In the genomic region with DNA sequence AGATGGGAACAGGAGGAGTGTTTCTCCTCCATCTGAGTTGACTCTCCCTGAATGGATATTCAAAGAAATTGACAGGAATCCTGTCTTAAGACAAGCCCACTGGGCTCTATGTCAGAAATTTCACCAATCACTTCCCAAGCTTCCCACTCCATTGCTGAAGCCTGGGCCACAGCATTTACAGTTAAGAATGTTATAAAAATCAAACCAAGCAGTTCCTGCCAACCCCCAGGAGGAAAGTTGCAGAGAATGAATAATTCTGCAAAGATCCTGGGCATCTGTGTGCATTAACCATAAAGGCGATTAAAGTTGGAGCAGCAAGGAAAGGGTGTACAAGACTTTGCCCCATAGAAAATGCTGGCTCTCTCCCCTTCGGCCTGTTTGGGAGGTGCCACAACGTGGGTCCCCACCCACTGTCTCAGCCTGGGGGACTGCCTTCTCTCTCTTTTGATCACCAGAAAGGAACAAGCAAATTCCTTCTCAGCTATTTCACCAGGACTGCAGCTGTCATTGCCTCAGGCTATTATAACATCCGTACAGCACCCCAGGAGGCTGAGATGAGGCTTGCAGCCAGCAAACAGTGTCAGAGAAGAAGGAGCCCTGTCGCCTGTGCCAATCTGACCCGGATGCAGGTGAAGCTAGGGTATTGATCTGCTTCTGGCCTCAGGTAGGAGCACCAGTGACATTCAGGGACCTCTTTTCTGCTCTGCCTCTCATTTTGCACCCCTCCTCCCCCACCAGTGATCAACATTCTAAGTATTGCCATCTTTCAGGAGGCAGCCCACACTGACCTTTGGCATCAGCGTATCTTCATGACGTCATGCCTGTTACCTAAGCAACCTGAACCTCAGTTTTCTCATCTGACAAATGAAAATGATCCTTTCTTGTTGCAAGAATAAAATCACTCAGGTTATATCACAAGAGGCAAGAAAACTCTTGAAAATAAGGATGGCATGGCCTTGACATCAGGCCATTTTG, we compare ENCODE assay signal across 9 cellular contexts.
DNase-seq lines count a peak whose midpoint lies in the region; ATAC-seq and TF ChIP-seq lines count a peak whose summit lies in the region.
"Had no signal": no experiment of that assay in that cellular context is flagged by ENCODE, and none has a peak within 500 bp of the region (broad histone marks: within the 10 kb centered on the region; RNA-seq: fewer than 3 reads in every experiment).

No MANE protein-coding gene starts in this region.

- no peak overlapping the region for H3K4me3 ChIP-seq in heart right ventricle

- H3K27me3 ChIP-seq in heart right ventricle, result peaks cover 0 to 9% (median 0%) of the 10 kb centered on the region in 7 donors

- no peak overlapping the region for H3K4me3 Mint-ChIP-seq in activated T-cell treated with anti-CD3 and anti-CD28 coated beads, Interleukin-2, amount 50 U/mL, for 24 hours
- H3K4me3 Mint-ChIP-seq in endothelial cell (ENCODE audit: unreplicated experiment), result no peak overlapping the region
- H3K4me3 Mint-ChIP-seq: activated B cell treated with CpG ODN at 0.5 μM for 24 hours had no signal

- no peaks in the 10 kb centered on the region for H3K36me3 Mint-ChIP-seq in activated T-cell treated with anti-CD3 and anti-CD28 coated beads, Interleukin-2, amount 50 U/mL, for 24 hours (ENCODE audit: low read depth)
- H3K36me3 Mint-ChIP-seq in endothelial cell (ENCODE audit: low read depth, unreplicated experiment), result no peaks in the 10 kb centered on the region

- H3K36me3 ChIP-seq in heart right ventricle, result no peaks in the 10 kb centered on the region

- no peak overlapping the region for H3K27ac Mint-ChIP-seq in activated T-cell treated with anti-CD3 and anti-CD28 coated beads, Interleukin-2, amount 50 U/mL, for 24 hours
- H3K27ac Mint-ChIP-seq in endothelial cell (ENCODE audit: unreplicated experiment), result no peak overlapping the region
- H3K27ac Mint-ChIP-seq: activated B cell treated with CpG ODN at 0.5 μM for 24 hours had no signal

- peak overlapping the region in 2 of 10 donors; percentile 18 to 62 for H3K27ac ChIP-seq in heart right ventricle

- H3K4me1 ChIP-seq in heart right ventricle, result peaks cover 0 to 17% (median 11%) of the 10 kb centered on the region in 9 donors

- intact Hi-C loops in heart right ventricle (cut with DNase I), result no loop called here

- peaks cover 0 to 4% (median 0%) of the 10 kb centered on the region in 11 donors for H3K9me3 ChIP-seq in heart right ventricle

- TF ChIP-seq CTCF in heart right ventricle (IDR thresholded peaks at IDR 0.05), result peak in 2 of 9 donors; percentile 9 to 26
- TF ChIP-seq CTCF in endothelial cell (IDR thresholded peaks at IDR 0.05; ENCODE audit: unreplicated experiment), result no peak

- H3K27me3 Mint-ChIP-seq in activated T-cell treated with anti-CD3 and anti-CD28 coated beads, Interleukin-2, amount 50 U/mL, for 24 hours, result peaks cover 30% of the 10 kb centered on the region
- peaks cover 9% of the 10 kb centered on the region for H3K27me3 Mint-ChIP-seq in endothelial cell (ENCODE audit: unreplicated experiment)

- ATAC-seq in heart right ventricle (peak in 7 of 8 donors; percentile 16 to 83 (median 60)), GM21381 (IDR thresholded peaks at IDR 0.05; ENCODE audit: unreplicated experiment) (no peak)

- WGBS in heart right ventricle, 2 donors, result 44 to 46% methylated on average over 8 of the region's 8 CpGs

- DNase-seq in A172 (ENCODE audit: low spot score), result peak; percentile 86
- DNase-seq in HPDE6-E6E7 (ENCODE audit: extremely low spot score), result peak; percentile 75
- peak; percentile 29 to 51 for DNase-seq in SHP77 (lab: John Stamatoyannopoulos, UW)
- DNase-seq in heart right ventricle, result no peak
- DNase-seq in NOMO-1 (lab: John Stamatoyannopoulos, UW; ENCODE audit: unreplicated experiment in 2 of 2), result no peak
- no peak for DNase-seq in activated T-cell treated with anti-CD3 and anti-CD28 coated beads, Interleukin-2, amount 50 U/mL, for 24 hours
- no peak for DNase-seq in endothelial cell (ENCODE audit: low spot score)
- DNase-seq: activated B cell treated with CpG ODN at 0.5 μM for 24 hours had no signal

- peaks cover 4% of the 10 kb centered on the region for H3K9me3 Mint-ChIP-seq in activated T-cell treated with anti-CD3 and anti-CD28 coated beads, Interleukin-2, amount 50 U/mL, for 24 hours
- H3K9me3 Mint-ChIP-seq in endothelial cell (ENCODE audit: unreplicated experiment), result no peaks in the 10 kb centered on the region

- no peaks in the 10 kb centered on the region for H3K4me1 Mint-ChIP-seq in activated T-cell treated with anti-CD3 and anti-CD28 coated beads, Interleukin-2, amount 50 U/mL, for 24 hours (ENCODE audit: low read depth)
- H3K4me1 Mint-ChIP-seq in endothelial cell (ENCODE audit: unreplicated experiment), result no peaks in the 10 kb centered on the region
- H3K4me1 Mint-ChIP-seq: activated B cell treated with CpG ODN at 0.5 μM for 24 hours had no signal

Comparison
In these comparisons a context has a peak if more than half of its experiments do, and no peak if none do; other contexts are left out.
1. DNase-seq: peak in A172 (single experiment), HPDE6-E6E7 (single experiment) and SHP77 (2 of 2); none in heart right ventricle (0 of 2), NOMO-1 (0 of 2), activated T-cell treated with anti-CD3 and anti-CD28 coated beads, Interleukin-2, amount 50 U/mL, for 24 hours (single experiment) and endothelial cell (single experiment).